ENCODE assay signal across 2 cellular contexts in the genomic region with DNA sequence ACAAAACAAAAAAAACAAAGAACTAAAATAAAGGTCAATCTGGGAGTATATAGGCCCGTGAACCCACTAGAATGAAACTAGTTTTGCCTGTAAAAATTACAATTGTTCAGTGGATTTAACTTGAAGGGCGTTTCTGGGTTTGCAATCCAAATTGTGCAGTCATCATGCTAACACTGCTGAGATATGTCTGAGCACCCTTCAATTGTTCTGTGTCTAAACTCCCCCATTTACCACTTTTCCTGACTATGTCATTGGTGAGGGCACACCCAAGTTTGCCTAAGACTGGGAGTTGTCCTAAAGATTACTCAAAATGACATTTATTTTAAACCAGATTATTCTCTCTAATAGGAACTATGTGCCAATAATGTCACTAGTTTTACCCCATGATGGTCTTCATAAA.
TF ChIP-seq lines count a peak whose summit lies in the region.

No MANE protein-coding gene starts in this region.

TF ChIP-seq in IMR-90, 13 proteins besides CTCF, POLR2A, EP300 and RAD21:
- TF ChIP-seq MXI1 (IDR thresholded peaks at IDR 0.05; ENCODE audit: borderline replicate concordance, low read depth, low read length) (no peak), BHLHE40 (IDR thresholded peaks at IDR 0.05; ENCODE audit: low read depth, low read length) (no peak), RCOR1 (IDR thresholded peaks at IDR 0.05; ENCODE audit: insufficient replicate concordance, low read length) (no peak), SMC3 (IDR thresholded peaks at IDR 0.05; ENCODE audit: low read depth, low read length) (no peak), FOS (IDR thresholded peaks at IDR 0.05; ENCODE audit: low read depth, low read length) (no peak), CHD1 (IDR thresholded peaks at IDR 0.05; ENCODE audit: low read depth, low read length) (no peak), RFX5 (IDR thresholded peaks at IDR 0.05; ENCODE audit: low read depth, low read length) (no peak), MAZ (IDR thresholded peaks at IDR 0.05; ENCODE audit: borderline replicate concordance, low read depth, low read length) (no peak), NFE2L2 (IDR thresholded peaks at IDR 0.05; ENCODE audit: low read depth, low read length) (no peak), CEBPB (IDR thresholded peaks at IDR 0.05; ENCODE audit: low read depth, low read length) (no peak), MAFK (IDR thresholded peaks at IDR 0.05; ENCODE audit: low read depth, low read length) (no peak)
- TF ChIP-seq, protein P1, sequence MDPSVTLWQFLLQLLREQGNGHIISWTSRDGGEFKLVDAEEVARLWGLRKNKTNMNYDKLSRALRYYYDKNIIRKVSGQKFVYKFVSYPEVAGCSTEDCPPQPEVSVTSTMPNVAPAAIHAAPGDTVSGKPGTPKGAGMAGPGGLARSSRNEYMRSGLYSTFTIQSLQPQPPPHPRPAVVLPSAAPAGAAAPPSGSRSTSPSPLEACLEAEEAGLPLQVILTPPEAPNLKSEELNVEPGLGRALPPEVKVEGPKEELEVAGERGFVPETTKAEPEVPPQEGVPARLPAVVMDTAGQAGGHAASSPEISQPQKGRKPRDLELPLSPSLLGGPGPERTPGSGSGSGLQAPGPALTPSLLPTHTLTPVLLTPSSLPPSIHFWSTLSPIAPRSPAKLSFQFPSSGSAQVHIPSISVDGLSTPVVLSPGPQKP (IDR thresholded peaks at IDR 0.05; ENCODE audit: borderline replicate concordance, low read depth, low read length) = no peak
- TF ChIP-seq, protein P2, sequence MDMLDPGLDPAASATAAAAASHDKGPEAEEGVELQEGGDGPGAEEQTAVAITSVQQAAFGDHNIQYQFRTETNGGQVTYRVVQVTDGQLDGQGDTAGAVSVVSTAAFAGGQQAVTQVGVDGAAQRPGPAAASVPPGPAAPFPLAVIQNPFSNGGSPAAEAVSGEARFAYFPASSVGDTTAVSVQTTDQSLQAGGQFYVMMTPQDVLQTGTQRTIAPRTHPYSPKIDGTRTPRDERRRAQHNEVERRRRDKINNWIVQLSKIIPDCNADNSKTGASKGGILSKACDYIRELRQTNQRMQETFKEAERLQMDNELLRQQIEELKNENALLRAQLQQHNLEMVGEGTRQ (IDR thresholded peaks at IDR 0.05; ENCODE audit: low read depth, low read length) = no peak

TF ChIP-seq in HEK293T, 16 proteins besides CTCF, POLR2A, EP300 and RAD21:
- no peak for TF ChIP-seq SUZ12 (IDR thresholded peaks at IDR 0.05)
- TF ChIP-seq HDGF (IDR thresholded peaks at IDR 0.05; ENCODE audit: borderline replicate concordance) = no peak
- TF ChIP-seq LEF1 (IDR thresholded peaks at IDR 0.05; ENCODE audit: borderline replicate concordance) = no peak
- no peak for TF ChIP-seq FOXK2 (IDR thresholded peaks at IDR 0.05)
- TF ChIP-seq SP1 (IDR thresholded peaks at IDR 0.05) = no peak
- no peak for TF ChIP-seq ZNF384 (IDR thresholded peaks at IDR 0.05)
- TF ChIP-seq PKNOX1 (IDR thresholded peaks at IDR 0.05) = no peak
- no peak for TF ChIP-seq FOXM1 (IDR thresholded peaks at IDR 0.05; ENCODE audit: borderline replicate concordance)
- TF ChIP-seq FOXA1 (IDR thresholded peaks at IDR 0.05) = no peak
- no peak for TF ChIP-seq ELF4 (IDR thresholded peaks at IDR 0.05)
TF ChIP-seq in HEK293T: peak in this region for 0.
